23 cellular contexts compared by ENCODE assay signal in genomic region chr19:32744555-32745325, GRCh38. TPM values are rescaled to one million over a fixed set of nuclear protein-coding genes. Genes with fewer than 3 reads are reported as not detected.
"Had no signal": no experiment of that assay in that cellular context is flagged by ENCODE, and none has a peak within 500 bp of the region (broad histone marks: within the 10 kb centered on the region; RNA-seq: fewer than 3 reads in every experiment).

No MANE protein-coding gene starts in this region.

- DNase-seq: activated CD4-positive, alpha-beta T cell treated with anti-CD3 and anti-CD28 coated beads for 1 hour; activated CD4-positive, alpha-beta T cell treated with anti-CD3 and anti-CD28 coated beads, Interleukin-2, amount 10 ng/mL, durations not matched to agents 24 days and 14 days; activated CD4-positive, alpha-beta T cell treated with anti-CD3 and anti-CD28 coated beads, Interleukin-2, amount 50 U/mL, for 48 hours; activated naive CD4-positive, alpha-beta T cell treated with anti-CD3 and anti-CD28 coated beads, Interleukin-2, amount 50 U/mL, for 16 hours; activated T-cell treated with anti-CD3 and anti-CD28 coated beads, Interleukin-2, amount 50 U/mL, for 72 hours; amygdala; brain microvascular endothelial cell; KG1; NCI-H1092; NCI-H1417; NCI-H1930; NCI-H2171 treated with DMSO at 0.1 percent for 48 hours; NCI-H226; NCI-H510A treated with DMSO at 0.1 percent for 48 hours; NCI-H69; NK-92 treated with Interleukin-12 subunit alpha and Interleukin-12 subunit beta, amount 100 ng/mL, for 24 hours; Peyer's patch; SHP77 treated with DMSO at 0.1 percent for 48 hours had no signal

- H3K36me3 ChIP-seq: brain microvascular endothelial cell, cardiac muscle cell, Peyer's patch had no signal

- H3K4me3 ChIP-seq: cardiac muscle cell, Peyer's patch had no signal

- H3K4me3 Mint-ChIP-seq: activated CD4-positive, alpha-beta T cell treated with anti-CD3 and anti-CD28 coated beads, Interleukin-2, amount 10 ng/mL, durations not matched to agents 24 days and 14 days; activated T-cell treated with anti-CD3 and anti-CD28 coated beads, Interleukin-2, amount 50 U/mL, for 72 hours; T-helper 1 cell treated with Interleukin-12 subunit alpha and Interleukin-12 subunit beta and Interleukin-4 antibody, amounts not matched to agents 30 μg/mL and 1 μg/mL, for 36 hours had no signal

- H3K27ac ChIP-seq: brain microvascular endothelial cell, cardiac muscle cell, Peyer's patch, RWPE1 had no signal

- H3K4me1 Mint-ChIP-seq: activated CD4-positive, alpha-beta T cell treated with anti-CD3 and anti-CD28 coated beads, Interleukin-2, amount 10 ng/mL, durations not matched to agents 24 days and 14 days had no signal

- H3K27ac Mint-ChIP-seq: activated CD4-positive, alpha-beta T cell treated with anti-CD3 and anti-CD28 coated beads, Interleukin-2, amount 10 ng/mL, durations not matched to agents 24 days and 14 days; activated T-cell treated with anti-CD3 and anti-CD28 coated beads, Interleukin-2, amount 50 U/mL, for 72 hours; T-helper 1 cell treated with Interleukin-12 subunit alpha and Interleukin-12 subunit beta and Interleukin-4 antibody, amounts not matched to agents 30 μg/mL and 1 μg/mL, for 36 hours had no signal

- H3K4me1 ChIP-seq: Peyer's patch had no signal

- H3K27me3 ChIP-seq: brain microvascular endothelial cell, Peyer's patch had no signal

- H3K9me3 ChIP-seq: Peyer's patch had no signal

- H3K9me3 Mint-ChIP-seq: activated CD4-positive, alpha-beta T cell treated with anti-CD3 and anti-CD28 coated beads, Interleukin-2, amount 10 ng/mL, durations not matched to agents 24 days and 14 days; activated T-cell treated with anti-CD3 and anti-CD28 coated beads, Interleukin-2, amount 50 U/mL, for 72 hours; T-helper 1 cell treated with Interleukin-12 subunit alpha and Interleukin-12 subunit beta and Interleukin-4 antibody, amounts not matched to agents 30 μg/mL and 1 μg/mL, for 36 hours had no signal

RNA-seq across cellular contexts. Expression of gene TDRD12, which starts 25.2 kb away (rescaled TPM):
- total RNA-seq: activated CD8-positive, alpha-beta memory T cell treated with anti-CD3 and anti-CD28 coated beads for 36 hours; SK-MEL-5 had no signal
